Comparison of ENCODE assay signal across 21 cellular contexts in genomic region chr5:78550891-78551290, GRCh38.
DNase-seq lines count a peak whose midpoint lies in the region; ATAC-seq and TF ChIP-seq lines count a peak whose summit lies in the region.
"Had no signal": no experiment of that assay in that cellular context is flagged by ENCODE, and none has a peak within 500 bp of the region (broad histone marks: within the 10 kb centered on the region; RNA-seq: fewer than 3 reads in every experiment).

No MANE protein-coding gene starts in this region.

- peaks cover 43% of the 10 kb centered on the region for H3K4me1 ChIP-seq in osteoblast (ENCODE audit: insufficient read depth, low read length)
- H3K4me1 ChIP-seq in mucosa of descending colon (ENCODE audit: low read depth) = no peaks in the 10 kb centered on the region

- intact Hi-C loops in mucosa of descending colon (cut with DNase I, micrococcal nuclease) = no loop called here

- H3K79me2 ChIP-seq in osteoblast (ENCODE audit: insufficient read depth, low read length) = peaks cover 20% of the 10 kb centered on the region

- peak overlapping the region; percentile 29 for H3K27ac ChIP-seq in osteoblast (ENCODE audit: low read depth, low read length)
- H3K27ac ChIP-seq: ovary had no signal

- H4K20me1 ChIP-seq in osteoblast (ENCODE audit: insufficient read depth, low read length) = no peaks in the 10 kb centered on the region

- H3K9me3 ChIP-seq in osteoblast (ENCODE audit: low read depth, low read length) (no peaks in the 10 kb centered on the region), mucosa of descending colon (no peaks in the 10 kb centered on the region)
- H3K9me3 ChIP-seq: ovary had no signal

- H3K36me3 ChIP-seq in osteoblast (ENCODE audit: insufficient read depth, low read length) (no peaks in the 10 kb centered on the region), mucosa of descending colon (ENCODE audit: low read depth) (no peaks in the 10 kb centered on the region)
- H3K36me3 ChIP-seq: ovary had no signal

- TF ChIP-seq CTCF in osteoblast (IDR thresholded peaks at IDR 0.05; ENCODE audit: extremely low read depth, low read depth, low read length) (no peak), mucosa of descending colon (IDR thresholded peaks at IDR 0.05) (no peak)

- no peak for ATAC-seq in mucosa of descending colon
- ATAC-seq in GM19467 (IDR thresholded peaks at IDR 0.05; ENCODE audit: unreplicated experiment) = no peak
- ATAC-seq: left colon; naive thymus-derived CD4-positive, alpha-beta T cell; Panc1; right cardiac atrium had no signal

- H3K4me2 ChIP-seq in osteoblast (ENCODE audit: insufficient read depth, low read length) = no peak overlapping the region

- DNase-seq in AG20443 (ENCODE audit: low spot score) = peak; percentile 55
- DNase-seq in M059J (ENCODE audit: low read depth) = peak; percentile 62
- peak; percentile 24 for DNase-seq in dermis blood vessel endothelial cell
- DNase-seq in osteoblast (ENCODE audit: insufficient read length, low spot score, missing footprints) = no peak
- no peak for DNase-seq in H4 (ENCODE audit: low spot score)
- no peak for DNase-seq in mucosa of descending colon
- no peak for DNase-seq in NCI-H1105 (lab: John Stamatoyannopoulos, UW)
- DNase-seq: activated CD4-positive, alpha-beta T cell treated with anti-CD3 and anti-CD28 coated beads for 4 hours; CD4-positive, CD25-positive, alpha-beta regulatory T cell; Karpas-422; left colon; mesendoderm; naive thymus-derived CD4-positive, alpha-beta T cell; NCI-H1417; NCI-H524; NK-92 treated with Interleukin-12 subunit alpha and Interleukin-12 subunit beta, amount 100 ng/mL, for 24 hours; ovary; right cardiac atrium; SIG-M5 had no signal

- no peaks in the 10 kb centered on the region for H3K27me3 ChIP-seq in osteoblast (ENCODE audit: insufficient read depth, low read length)
- H3K27me3 ChIP-seq: ovary had no signal

- H3K4me3 ChIP-seq in osteoblast (ENCODE audit: insufficient read depth, low read length) (no peak overlapping the region), mucosa of descending colon (no peak overlapping the region)
- H3K4me3 ChIP-seq: ovary had no signal

- H2AFZ ChIP-seq in osteoblast (ENCODE audit: low read length) = no peak overlapping the region

Comparison
In these comparisons a context has a peak if more than half of its experiments do, and no peak if none do; other contexts are left out.
1. DNase-seq: peak in AG20443 (single experiment), M059J (single experiment) and dermis blood vessel endothelial cell (single experiment); none in osteoblast (single experiment), H4 (single experiment), mucosa of descending colon (0 of 3) and NCI-H1105 (single experiment).